ENCODE assay signal across 17 cellular contexts in the genomic region with DNA sequence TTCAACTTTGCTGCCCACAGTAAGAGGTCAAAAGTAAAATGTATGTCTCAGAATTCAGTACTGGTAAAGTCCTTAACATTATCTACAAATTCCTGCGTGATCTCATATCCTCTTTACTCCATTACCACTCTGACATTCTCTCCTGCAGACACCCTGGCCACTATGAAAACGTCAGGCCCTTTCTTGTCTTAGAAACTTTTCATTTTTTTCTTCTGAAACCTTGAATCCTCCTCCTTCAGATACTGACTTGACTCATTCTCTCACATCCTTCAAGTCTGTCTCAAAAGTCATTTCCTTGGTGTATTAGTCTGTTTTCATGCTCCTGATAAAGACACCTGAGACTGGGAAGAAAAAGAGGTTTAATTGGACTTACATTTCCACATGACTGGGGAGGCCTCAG.
DNase-seq lines count a peak whose midpoint lies in the region; ATAC-seq and TF ChIP-seq lines count a peak whose summit lies in the region.
"Had no signal": no experiment of that assay in that cellular context is flagged by ENCODE, and none has a peak within 500 bp of the region (broad histone marks: within the 10 kb centered on the region; RNA-seq: fewer than 3 reads in every experiment).

No MANE protein-coding gene starts in this region.

- no peak for TF ChIP-seq CTCF in fibroblast of pulmonary artery (IDR thresholded peaks at IDR 0.05; ENCODE audit: low read length, missing control alignments)

- ATAC-seq in GM18907 (IDR thresholded peaks at IDR 0.05; ENCODE audit: unreplicated experiment) = peak; percentile 77
- peak; percentile 96 for ATAC-seq in GM21529 (IDR thresholded peaks at IDR 0.05; ENCODE audit: unreplicated experiment)
- peak; percentile 93 for ATAC-seq in HG03066 (IDR thresholded peaks at IDR 0.05; ENCODE audit: low read depth, unreplicated experiment)
- ATAC-seq: activated CD8-positive, alpha-beta T cell treated with anti-CD3 and anti-CD28 coated beads, Interleukin-2, amount 10 ng/mL, durations not matched to agents 7 days and 5 days; HCT116; left colon had no signal

- DNase-seq in fibroblast of pulmonary artery (ENCODE audit: low read depth) (peak; percentile 16), ureter (ENCODE audit: low spot score) (no peak), ACHN (no peak), NCI-H128 (lab: John Stamatoyannopoulos, UW; ENCODE audit: unreplicated experiment) (no peak)
- DNase-seq: activated CD8-positive, alpha-beta T cell treated with anti-CD3 and anti-CD28 coated beads, Interleukin-2, amount 10 ng/mL, durations not matched to agents 7 days and 5 days; activated naive CD4-positive, alpha-beta T cell treated with Interleukin-2 at 50 U/mL for 16 hours; CD4-positive, alpha-beta memory T cell; endodermal cell; head of caudate nucleus; IMR-90; left colon; NCI-H1436 treated with DMSO at 0.1 percent for 48 hours; SHP77 treated with DMSO at 0.1 percent for 48 hours had no signal

- H3K4me3 ChIP-seq in fibroblast of pulmonary artery (replicated peaks; ENCODE audit: low read depth, low read length) = no peak overlapping the region

- in situ Hi-C loops in ACHN (cut with HindIII; ENCODE audit: low pct_ligation_motif_present, low pct_unique_long_range_greater_than_20kb, low sequenced_read_pairs) = no loop called here
